In the genomic region with DNA sequence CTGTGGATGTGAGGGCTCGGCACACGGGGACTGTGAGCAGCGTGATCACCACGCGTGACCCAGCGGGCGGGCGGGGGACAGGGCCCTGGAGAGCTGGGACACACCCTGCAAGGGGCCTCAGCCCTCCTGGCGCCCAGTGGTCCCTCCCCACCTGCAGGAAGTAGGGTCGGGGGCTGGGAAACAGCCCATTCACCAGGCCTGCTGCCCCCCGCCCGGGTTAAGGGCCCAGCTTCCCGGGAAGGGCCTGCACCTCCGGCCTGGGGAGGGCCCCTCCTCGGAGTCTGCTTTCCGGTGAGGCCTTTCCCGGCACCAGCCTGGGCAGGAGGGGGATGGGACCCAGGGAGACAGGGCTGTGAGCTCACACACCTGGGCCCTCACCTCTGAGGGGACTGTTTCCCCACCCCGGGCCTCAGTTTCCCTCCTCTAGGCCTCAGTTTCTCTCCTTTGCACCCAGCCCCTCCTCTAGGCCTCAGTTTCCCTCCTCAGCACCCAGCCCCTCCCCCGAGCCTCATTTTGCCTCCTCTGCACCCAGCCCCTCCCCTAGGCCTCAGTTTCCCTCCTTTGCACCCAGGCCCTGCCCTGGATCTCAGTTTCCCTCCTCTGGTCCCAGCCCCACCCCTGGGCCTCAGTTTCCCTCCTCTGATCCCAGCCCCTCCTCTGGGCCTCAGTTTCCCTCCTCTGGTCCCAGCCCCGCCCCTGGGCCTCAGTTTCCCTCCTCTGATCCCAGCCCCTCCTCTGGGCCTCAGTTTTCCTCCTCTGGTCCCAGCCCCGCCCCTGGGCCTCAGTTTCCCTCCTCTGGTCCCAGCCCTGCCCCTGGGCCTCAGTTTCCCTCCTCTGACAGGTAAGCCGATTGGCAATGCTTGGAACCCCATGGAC, we compare ENCODE assay signal across 20 cellular contexts. TPM values are rescaled to one million over a fixed set of nuclear protein-coding genes. Genes with fewer than 3 reads are reported as not detected.
DNase-seq lines count a peak whose midpoint lies in the region; ATAC-seq and TF ChIP-seq lines count a peak whose summit lies in the region.
"Had no signal": no experiment of that assay in that cellular context is flagged by ENCODE, and none has a peak within 500 bp of the region (broad histone marks: within the 10 kb centered on the region; RNA-seq: fewer than 3 reads in every experiment).

No MANE protein-coding gene starts in this region.

- no peaks in the 10 kb centered on the region for H3K36me3 ChIP-seq in liver (ENCODE audit: control insufficient read depth in 4 of 4, insufficient read depth in 3 of 4, low read depth in 1 of 4, low read length in 3 of 4)
- no peaks in the 10 kb centered on the region for H3K36me3 ChIP-seq in HAP-1 (replicated peaks)
- H3K36me3 ChIP-seq: cardiac muscle cell, MG63 had no signal

- H3K27me3 ChIP-seq in liver (ENCODE audit: control insufficient read depth in 4 of 4, insufficient read depth in 4 of 4, low read length in 3 of 4): peaks cover 0 to 5% (median 0%) of the 10 kb centered on the region in 4 donors
- H3K27me3 ChIP-seq in HAP-1 (ENCODE audit: low read depth): peaks cover 10% of the 10 kb centered on the region
- H3K27me3 ChIP-seq: MG63 had no signal

- WGBS in liver: 50% methylated on average over 22 of the region's 22 CpGs

- no peak overlapping the region for H3K4me3 ChIP-seq in liver (ENCODE audit: low read depth in 1 of 3, low read length in 3 of 3)
- no peak overlapping the region for H3K4me3 ChIP-seq in HAP-1
- H3K4me3 ChIP-seq: cardiac muscle cell, MG63 had no signal

- in situ Hi-C loops in HAP-1 (cut with MboI; ENCODE audit: low sequenced_read_pairs): no loop called here

- no peak for ATAC-seq in T-helper 17 cell
- ATAC-seq: activated T-cell treated with anti-CD3 and anti-CD28 coated beads, Interleukin-2, amount 50 U/mL, for 4 hours had no signal

- TF ChIP-seq CTCF in liver (IDR thresholded peaks at IDR 0.05; ENCODE audit: low read depth, low read length, missing input control): no peak

- peak; percentile 31 for DNase-seq in COLO668 (lab: John Stamatoyannopoulos, UW; ENCODE audit: unreplicated experiment)
- no peak for DNase-seq in T-helper 17 cell
- DNase-seq in HK-2 (ENCODE audit: unreplicated experiment): no peak
- DNase-seq in head of caudate nucleus: no peak
- no peak for DNase-seq in HAP-1 (ENCODE audit: low spot score in 2 of 2)
- DNase-seq: activated CD4-positive, alpha-beta T cell treated with anti-CD3 and anti-CD28 coated beads for 1 hour; activated naive CD4-positive, alpha-beta T cell treated with anti-CD3 and anti-CD28 coated beads, Interleukin-2, amount 50 U/mL, for 16 hours; activated T-cell treated with anti-CD3 and anti-CD28 coated beads, Interleukin-2, amount 50 U/mL, for 4 hours; COR-L47; HCEC 1CT; left colon; naive thymus-derived CD8-positive, alpha-beta T cell; NCI-H2081 treated with DMSO at 0.1 percent for 48 hours; OCI-M1; SHP77 treated with DMSO at 0.1 percent for 48 hours had no signal

- H3K4me3 Mint-ChIP-seq in T-helper 17 cell: no peak overlapping the region
- H3K4me3 Mint-ChIP-seq: activated T-cell treated with anti-CD3 and anti-CD28 coated beads, Interleukin-2, amount 50 U/mL, for 4 hours; dendritic cell treated with granulocyte-macrophage colony-stimulating factor and Interleukin-4, amounts not matched to agents 40 ng/mL and 50 ng/mL, for 4 days had no signal

- TF ChIP-seq RAD21 in liver (IDR thresholded peaks at IDR 0.05): no peak

- H3K27ac Mint-ChIP-seq in T-helper 17 cell: peak overlapping the region; percentile 0
- H3K27ac Mint-ChIP-seq: dendritic cell treated with granulocyte-macrophage colony-stimulating factor and Interleukin-4, amounts not matched to agents 40 ng/mL and 50 ng/mL, for 4 days had no signal

- H3K27me3 Mint-ChIP-seq in T-helper 17 cell: peaks cover 5% of the 10 kb centered on the region

- intact Hi-C loops in head of caudate nucleus (cut with DNase I): no loop called here

- H3K9me3 ChIP-seq in T-helper 17 cell (ENCODE audit: control insufficient read depth, low read length, poor library complexity, severe bottlenecking) (no peaks in the 10 kb centered on the region), liver (ENCODE audit: control insufficient read depth in 4 of 4, low read length in 3 of 4) (no peaks in the 10 kb centered on the region), HAP-1 (no peaks in the 10 kb centered on the region; the same call in 1 of the 2 replicates)
- H3K9me3 ChIP-seq: MG63 had no signal

- peaks cover 7% of the 10 kb centered on the region for H3K4me1 Mint-ChIP-seq in T-helper 17 cell

- peaks cover 3% of the 10 kb centered on the region for H3K36me3 Mint-ChIP-seq in T-helper 17 cell (ENCODE audit: low read depth)

- no peak overlapping the region for H3K9ac ChIP-seq in liver (ENCODE audit: low read depth in 1 of 2, low read length in 2 of 2)

- H3K27ac ChIP-seq in liver (ENCODE audit: low read depth in 1 of 2, low read length in 2 of 2): no peak overlapping the region
- H3K27ac ChIP-seq: cardiac muscle cell had no signal

- H3K4me1 ChIP-seq in liver (ENCODE audit: control insufficient read depth in 4 of 4, insufficient read depth in 4 of 4, low read length in 3 of 4): peaks cover 0 to 14% (median 5%) of the 10 kb centered on the region in 4 donors
- H3K4me1 ChIP-seq in HAP-1: peaks cover 5% of the 10 kb centered on the region; the same call in 1 of the 2 replicates

TF ChIP-seq in liver, 16 proteins besides CTCF, POLR2A, EP300 and RAD21:
- peak; percentile 28 for TF ChIP-seq NR2F2 (IDR thresholded peaks at IDR 0.05)
- TF ChIP-seq, protein P1, sequence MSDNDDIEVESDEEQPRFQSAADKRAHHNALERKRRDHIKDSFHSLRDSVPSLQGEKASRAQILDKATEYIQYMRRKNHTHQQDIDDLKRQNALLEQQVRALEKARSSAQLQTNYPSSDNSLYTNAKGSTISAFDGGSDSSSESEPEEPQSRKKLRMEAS (IDR thresholded peaks at IDR 0.05): no peak

RNA-seq across cellular contexts. Expression of a gene that starts 1.9 kb away (rescaled TPM):
- total RNA-seq in T-helper 17 cell (under 1 TPM; 0.15 to 0.31 TPM), liver (under 1 TPM; 0.17 to 0.23 TPM)
- polyA plus RNA-seq in liver: under 1 TPM; 0.25 to 0.32 TPM

RNA-seq across cellular contexts. Expression of a gene that starts 12.9 kb away (rescaled TPM):
- 10 to 100 TPM; 24.3 to 24.8 TPM for total RNA-seq in T-helper 17 cell
- total RNA-seq in liver: 10 to 100 TPM; 15.1 to 15.5 TPM
- polyA plus RNA-seq in liver: 10 to 100 TPM in 1 of 2 donors, 1 to 10 TPM in 1; 1.7 to 14.3 TPM

RNA-seq across cellular contexts. Expression of a gene that starts 33.6 kb away (rescaled TPM):
- total RNA-seq in T-helper 17 cell (not detected), liver (10 to 100 TPM; 15.6 to 28.7 TPM)
- 10 to 100 TPM; 17.3 to 43.0 TPM for polyA plus RNA-seq in liver

RNA-seq across cellular contexts. Expression of a gene that starts 37.2 kb away (rescaled TPM):
- total RNA-seq in T-helper 17 cell: 10 to 100 TPM; 36.2 to 42.0 TPM
- 10 to 100 TPM; 29.6 to 83.8 TPM for total RNA-seq in liver
- 10 to 100 TPM; 19.2 to 53.9 TPM for polyA plus RNA-seq in liver

RNA-seq across cellular contexts. Expression of a gene that starts 49.4 kb away (rescaled TPM):
- 10 to 100 TPM; 43.8 to 45.6 TPM for total RNA-seq in T-helper 17 cell
- total RNA-seq in liver: 1 to 10 TPM; 1.0 to 1.1 TPM
- polyA plus RNA-seq in liver: 1 to 10 TPM in 1 of 2 donors, under 1 TPM in 1; 0.28 to 1.3 TPM
- total RNA-seq: cardiac muscle cell had no signal
- polyA plus RNA-seq: BJ had no signal

Comparison
In these comparisons a context has a peak if more than half of its experiments do, and no peak if none do; other contexts are left out.
1. RNA of a gene that starts 33.6 kb away (total RNA-seq): 15.6 to 28.7 TPM in liver; not detected in T-helper 17 cell; every median in the first group is over 10 times any median in the second.